9 cellular contexts compared by ENCODE assay signal in the genomic region with DNA sequence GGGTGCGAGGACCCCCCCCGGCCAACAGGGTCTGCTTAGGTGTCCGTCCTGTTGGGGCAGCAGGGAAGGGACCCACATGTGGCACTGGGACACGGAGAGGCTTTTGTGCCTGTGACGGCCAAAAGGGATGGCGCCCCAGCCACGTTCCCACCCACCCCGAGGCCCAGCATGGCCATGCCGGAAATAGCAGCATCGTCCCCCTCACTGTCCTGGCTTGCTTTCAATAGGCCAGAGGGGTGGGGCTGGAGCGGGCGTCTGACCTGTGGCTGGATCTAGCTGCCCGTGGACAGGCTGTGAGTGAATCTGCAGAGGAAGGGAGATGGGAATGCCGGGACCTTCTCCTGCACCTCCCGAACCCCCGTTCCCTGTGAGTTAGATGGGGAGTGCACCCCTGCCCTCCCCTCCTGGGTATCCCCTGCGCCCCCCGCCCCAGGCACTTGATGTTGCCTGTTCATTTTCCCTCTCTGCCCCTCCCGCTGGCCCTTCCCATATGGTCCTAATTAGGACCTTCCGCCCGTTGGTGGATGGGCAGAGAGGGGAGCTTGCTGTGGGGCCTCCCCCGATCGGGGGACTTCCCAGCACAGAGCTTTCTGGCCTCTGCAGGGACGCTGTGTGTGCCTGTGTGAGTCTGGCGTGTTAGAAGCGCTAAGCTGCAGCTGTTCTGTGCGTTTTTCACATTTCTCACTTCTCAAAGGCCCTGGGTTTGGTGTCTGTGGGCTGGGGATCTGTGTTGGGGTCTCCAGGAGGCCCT.
DNase-seq lines count a peak whose midpoint lies in the region; ATAC-seq and TF ChIP-seq lines count a peak whose summit lies in the region.
"Had no signal": no experiment of that assay in that cellular context is flagged by ENCODE, and none has a peak within 500 bp of the region (broad histone marks: within the 10 kb centered on the region; RNA-seq: fewer than 3 reads in every experiment).

No MANE protein-coding gene starts in this region.

- CTCF ChIA-PET in activated CD8-positive, alpha-beta T cell treated with anti-CD3 and anti-CD28 coated beads for 36 hours (lab: Charles Lee): interaction anchor here (0.8 to 11.1 kb wide), 9 partner anchors 11 to 529 kb away, joined by 3 to 124 read pairs (median 7); no protein-coding TSS in a partner anchor

- H3K4me3 Mint-ChIP-seq in activated CD8-positive, alpha-beta T cell treated with anti-CD3 and anti-CD28 coated beads for 36 hours: peak overlapping the region; percentile 89
- peak overlapping the region; percentile 47 to 66 for H3K4me3 Mint-ChIP-seq in stimulated activated naive B cell treated with anti-CD40 and anti-IgM and Interleukin-4, amounts not matched to agents 10 μg/mL and 1 μg/mL and 100 μg/mL, for 72 hours

- peaks cover 83% of the 10 kb centered on the region for H3K4me1 Mint-ChIP-seq in activated CD8-positive, alpha-beta T cell treated with anti-CD3 and anti-CD28 coated beads for 36 hours (ENCODE audit: low read depth)
- peaks cover 73 to 97% of the 10 kb centered on the region in 2 donors for H3K4me1 Mint-ChIP-seq in stimulated activated naive B cell treated with anti-CD40 and anti-IgM and Interleukin-4, amounts not matched to agents 10 μg/mL and 1 μg/mL and 100 μg/mL, for 72 hours

- no peaks in the 10 kb centered on the region for H3K9me3 ChIP-seq in cardiac muscle cell (ENCODE audit: low read depth)
- H3K9me3 ChIP-seq: A549 had no signal

- peak overlapping the region; percentile 76 for H3K27ac ChIP-seq in cardiac muscle cell

- H3K9me3 Mint-ChIP-seq in activated CD8-positive, alpha-beta T cell treated with anti-CD3 and anti-CD28 coated beads for 36 hours: no peaks in the 10 kb centered on the region
- no peaks in the 10 kb centered on the region for H3K9me3 Mint-ChIP-seq in stimulated activated naive B cell treated with anti-CD40 and anti-IgM and Interleukin-4, amounts not matched to agents 10 μg/mL and 1 μg/mL and 100 μg/mL, for 72 hours

- H3K36me3 Mint-ChIP-seq in activated CD8-positive, alpha-beta T cell treated with anti-CD3 and anti-CD28 coated beads for 36 hours (ENCODE audit: low read depth): peaks cover 29% of the 10 kb centered on the region
- peaks cover under 1 to 8% of the 10 kb centered on the region in 2 donors for H3K36me3 Mint-ChIP-seq in stimulated activated naive B cell treated with anti-CD40 and anti-IgM and Interleukin-4, amounts not matched to agents 10 μg/mL and 1 μg/mL and 100 μg/mL, for 72 hours

- no peaks in the 10 kb centered on the region for H3K36me3 ChIP-seq in cardiac muscle cell

- intact Hi-C loops in activated CD8-positive, alpha-beta T cell treated with anti-CD3 and anti-CD28 coated beads for 36 hours (cut with micrococcal nuclease): loop anchor here (5.0 kb wide), 1 partner anchor 39 kb away; no protein-coding TSS in a partner anchor

- ATAC-seq in activated CD8-positive, alpha-beta T cell treated with anti-CD3 and anti-CD28 coated beads for 36 hours: peak; percentile 66
- ATAC-seq in stimulated activated naive B cell treated with anti-CD40 and anti-IgM and Interleukin-4, amounts not matched to agents 10 μg/mL and 1 μg/mL and 100 μg/mL, for 72 hours (replicated peaks): peak; percentile 89
- no peak for ATAC-seq in HG02763 (IDR thresholded peaks at IDR 0.05; ENCODE audit: unreplicated experiment)
- ATAC-seq: A549 had no signal

- DNase-seq in activated CD4-positive, alpha-beta T cell treated with anti-CD3 and anti-CD28 coated beads for 48 hours: peak; percentile 68
- no peak for DNase-seq in activated CD4-positive, alpha-beta T cell treated with anti-CD3 and anti-CD28 coated beads, Interleukin-2, amount 50 U/mL, for 1 hour
- DNase-seq in activated CD8-positive, alpha-beta T cell treated with anti-CD3 and anti-CD28 coated beads for 36 hours: peak; percentile 78
- peak; percentile 60 to 79 for DNase-seq in cardiac muscle cell (ENCODE audit: low read depth in 1 of 2, low spot score in 1 of 2)
- peak; percentile 61 for DNase-seq in stimulated activated naive B cell treated with anti-CD40 and anti-IgM and Interleukin-4, amounts not matched to agents 10 μg/mL and 1 μg/mL and 100 μg/mL, for 72 hours
- no peak for DNase-seq in foreskin melanocyte
- DNase-seq in SKM-1 (lab: John Stamatoyannopoulos, UW; ENCODE audit: unreplicated experiment): no peak

- no peaks in the 10 kb centered on the region for H3K27me3 Mint-ChIP-seq in activated CD8-positive, alpha-beta T cell treated with anti-CD3 and anti-CD28 coated beads for 36 hours
- no peaks in the 10 kb centered on the region for H3K27me3 Mint-ChIP-seq in stimulated activated naive B cell treated with anti-CD40 and anti-IgM and Interleukin-4, amounts not matched to agents 10 μg/mL and 1 μg/mL and 100 μg/mL, for 72 hours

- POLR2A ChIA-PET in activated CD8-positive, alpha-beta T cell treated with anti-CD3 and anti-CD28 coated beads for 36 hours (lab: Charles Lee): interaction anchor here (0.5 to 15.9 kb wide), 12 partner anchors 10 to 379 kb away, joined by 3 to 410 read pairs (median 3); no protein-coding TSS in a partner anchor

- H3K4me1 ChIP-seq in cardiac muscle cell (ENCODE audit: low read depth): peaks cover 66% of the 10 kb centered on the region

- TF ChIP-seq CTCF in activated CD8-positive, alpha-beta T cell treated with anti-CD3 and anti-CD28 coated beads for 36 hours (IDR thresholded peaks at IDR 0.05): no peak
- TF ChIP-seq CTCF in cardiac muscle cell (IDR thresholded peaks at IDR 0.05; ENCODE audit: low read depth, low read length): no peak

- no peaks in the 10 kb centered on the region for H3K27me3 ChIP-seq in cardiac muscle cell

- H3K27ac Mint-ChIP-seq in activated CD8-positive, alpha-beta T cell treated with anti-CD3 and anti-CD28 coated beads for 36 hours: peak overlapping the region; percentile 91
- H3K27ac Mint-ChIP-seq in stimulated activated naive B cell treated with anti-CD40 and anti-IgM and Interleukin-4, amounts not matched to agents 10 μg/mL and 1 μg/mL and 100 μg/mL, for 72 hours: peak overlapping the region; percentile 93

- no peak overlapping the region for H3K4me3 ChIP-seq in cardiac muscle cell
- H3K4me3 ChIP-seq: A549 had no signal

Comparison
In these comparisons a context has a peak if more than half of its experiments do, and no peak if none do; other contexts are left out.
1. DNase-seq: peak in activated CD4-positive, alpha-beta T cell treated with anti-CD3 and anti-CD28 coated beads for 48 hours (single experiment), activated CD8-positive, alpha-beta T cell treated with anti-CD3 and anti-CD28 coated beads for 36 hours (single experiment), cardiac muscle cell (2 of 2) and stimulated activated naive B cell treated with anti-CD40 and anti-IgM and Interleukin-4, amounts not matched to agents 10 μg/mL and 1 μg/mL and 100 μg/mL, for 72 hours (single experiment); none in activated CD4-positive, alpha-beta T cell treated with anti-CD3 and anti-CD28 coated beads, Interleukin-2, amount 50 U/mL, for 1 hour (single experiment), foreskin melanocyte (single experiment) and SKM-1 (single experiment).